In genomic region chr14:102748806-102749205, GRCh38 we compare ENCODE assay signal across 14 cellular contexts. TPM values are rescaled to one million over a fixed set of nuclear protein-coding genes. Genes with fewer than 3 reads are reported as not detected.
DNase-seq lines count a peak whose midpoint lies in the region; ATAC-seq and TF ChIP-seq lines count a peak whose summit lies in the region.
"Had no signal": no experiment of that assay in that cellular context is flagged by ENCODE, and none has a peak within 500 bp of the region (broad histone marks: within the 10 kb centered on the region; RNA-seq: fewer than 3 reads in every experiment).

No MANE protein-coding gene starts in this region.

- H3K79me2 ChIP-seq in GM23338 (replicated peaks; ENCODE audit: insufficient read depth): no peaks in the 10 kb centered on the region

- H3K9me3 Mint-ChIP-seq in GM23338 (no peaks in the 10 kb centered on the region), WTC11 (no peaks in the 10 kb centered on the region)
- H3K9me3 Mint-ChIP-seq: CD14-positive monocyte had no signal

- no peak overlapping the region for H3K4me3 Mint-ChIP-seq in GM23338
- H3K4me3 Mint-ChIP-seq in WTC11: no peak overlapping the region
- H3K4me3 Mint-ChIP-seq: CD14-positive monocyte; CD8-positive, alpha-beta memory T cell had no signal

- POLR2A ChIA-PET in WTC11 (lab: Charles Lee): no interaction called here

- CTCF ChIA-PET in WTC11 (lab: Charles Lee): interaction anchor here (0.6 to 1.8 kb wide), 6 partner anchors 13 to 155 kb away, joined by 3 to 12 read pairs (median 6); no protein-coding TSS in a partner anchor

- H3K27me3 Mint-ChIP-seq in GM23338 (ENCODE audit: insufficient read depth, low read depth, poor library complexity) (peaks cover 11% of the 10 kb centered on the region), WTC11 (ENCODE audit: low read depth) (no peaks in the 10 kb centered on the region)
- H3K27me3 Mint-ChIP-seq: CD8-positive, alpha-beta memory T cell had no signal

- peaks cover 17% of the 10 kb centered on the region for H3K4me1 ChIP-seq in BLaER1
- H3K4me1 ChIP-seq in GM23338 (ENCODE audit: insufficient read depth): peaks cover 4% of the 10 kb centered on the region; the same call in 1 of the 2 replicates
- no peaks in the 10 kb centered on the region for H3K4me1 ChIP-seq in right lobe of liver
- H3K4me1 ChIP-seq in body of pancreas: no peaks in the 10 kb centered on the region
- H3K4me1 ChIP-seq: A549, Caco-2 had no signal

- H3K27ac Mint-ChIP-seq in GM23338: no peak overlapping the region
- no peak overlapping the region for H3K27ac Mint-ChIP-seq in WTC11
- H3K27ac Mint-ChIP-seq: CD8-positive, alpha-beta memory T cell had no signal

- H3K4me2 ChIP-seq in BLaER1: no peak overlapping the region
- H3K4me2 ChIP-seq in GM23338: no peak overlapping the region
- H3K4me2 ChIP-seq: A549 had no signal

- no peak for TF ChIP-seq CTCF in GM23338 (conservative IDR thresholded peaks at IDR 0.05; ENCODE audit: low read depth in 2 of 2)
- no peak for TF ChIP-seq CTCF in WTC11 (IDR thresholded peaks at IDR 0.05)
- TF ChIP-seq CTCF in right lobe of liver (IDR thresholded peaks at IDR 0.05): no peak
- no peak for TF ChIP-seq CTCF in body of pancreas (IDR thresholded peaks at IDR 0.05)

- H3K4me1 Mint-ChIP-seq in GM23338: peaks cover 14% of the 10 kb centered on the region
- H3K4me1 Mint-ChIP-seq in WTC11: peaks cover 12% of the 10 kb centered on the region
- H3K4me1 Mint-ChIP-seq: CD14-positive monocyte; CD8-positive, alpha-beta memory T cell had no signal

- ATAC-seq in GM23338 (no peak), WTC11 (no peak), right lobe of liver (no peak), body of pancreas (no peak), HG03280 (IDR thresholded peaks at IDR 0.05; ENCODE audit: unreplicated experiment) (no peak)
- ATAC-seq: A549 had no signal

- 92% methylated on average over 3 of the region's 8 CpGs for WGBS in right lobe of liver (ENCODE audit: insufficient coverage, low coverage, low lambda C conversion rate, missing lambda C conversion rate)
- WGBS in body of pancreas, 2 donors: 96 to 98% methylated on average over 3 to 8 of the region's 8 CpGs

- H3K27ac ChIP-seq in BLaER1: no peak overlapping the region
- H3K27ac ChIP-seq in GM23338 (ENCODE audit: low read depth): peak overlapping the region; percentile 55; the same call in 1 of the 2 replicates
- no peak overlapping the region for H3K27ac ChIP-seq in right lobe of liver
- no peak overlapping the region for H3K27ac ChIP-seq in body of pancreas
- H3K27ac ChIP-seq: A549 had no signal

- H3K4me3 ChIP-seq in BLaER1 (no peak overlapping the region), GM23338 (no peak overlapping the region), right lobe of liver (no peak overlapping the region), body of pancreas (no peak overlapping the region)
- H3K4me3 ChIP-seq: A549 had no signal

- no peak for TF ChIP-seq POLR2A in right lobe of liver (IDR thresholded peaks at IDR 0.05)
- no peak for TF ChIP-seq POLR2A in body of pancreas (IDR thresholded peaks at IDR 0.05)

- H3K27me3 ChIP-seq in BLaER1 (no peaks in the 10 kb centered on the region), GM23338 (ENCODE audit: insufficient read depth) (no peaks in the 10 kb centered on the region), right lobe of liver (no peaks in the 10 kb centered on the region), body of pancreas (no peaks in the 10 kb centered on the region)
- H3K27me3 ChIP-seq: BE2C had no signal

- H2AFZ ChIP-seq in GM23338: no peak overlapping the region

- H3K9me3 ChIP-seq in BLaER1 (no peaks in the 10 kb centered on the region), right lobe of liver (no peaks in the 10 kb centered on the region), body of pancreas (no peaks in the 10 kb centered on the region)
- H3K9me3 ChIP-seq: A549, BE2C, Caco-2 had no signal

- 0 out of 2 replicates have a peak overlapping the region, but pooled peaks have one; percentile 14 for H3K9ac ChIP-seq in BLaER1

- H3F3A ChIP-seq in GM23338 (replicated peaks; ENCODE audit: low read depth): 0 out of 2 replicates have a peak, but pooled peaks cover 4% of the 10 kb centered on the region

- intact Hi-C loops in right lobe of liver (cut with DNase I) (no loop called here), body of pancreas (cut with DNase I) (no loop called here)

- H3K36me3 ChIP-seq in BLaER1 (peaks cover 23% of the 10 kb centered on the region), GM23338 (ENCODE audit: insufficient read depth) (no peaks in the 10 kb centered on the region), right lobe of liver (peaks cover 0 to 2% (median 0%) of the 10 kb centered on the region in 4 donors), body of pancreas (replicated peaks in 1 of 2; ENCODE audit: insufficient read depth in 1 of 2, low read depth in 2 of 2) (no peaks in the 10 kb centered on the region)

- DNase-seq in GM23338 (ENCODE audit: low spot score) (no peak), WTC11 (ENCODE audit: low spot score) (no peak), right lobe of liver (peak in 2 of 3 donors; percentile 9 to 30), body of pancreas (no peak), T-helper 1 cell (no peak)
- DNase-seq: BE2C; Caco-2; CD8-positive, alpha-beta memory T cell; DND-41; GDM1 had no signal

- no peaks in the 10 kb centered on the region for H3K9me2 ChIP-seq in GM23338 (ENCODE audit: insufficient read depth)

- H4K20me1 ChIP-seq in BLaER1 (no peaks in the 10 kb centered on the region), GM23338 (replicated peaks; ENCODE audit: insufficient read depth) (no peaks in the 10 kb centered on the region)

- H3K36me3 Mint-ChIP-seq in GM23338 (ENCODE audit: low read depth): peaks cover 3% of the 10 kb centered on the region; the same call in 2 of the 3 replicates
- peaks cover 2% of the 10 kb centered on the region; the same call in 1 of the 2 replicates for H3K36me3 Mint-ChIP-seq in WTC11

TF ChIP-seq in GM23338, 12 proteins besides CTCF, POLR2A, EP300 and RAD21:
- TF ChIP-seq ZNF331 (CRISPR knock-in tag; IDR thresholded peaks at IDR 0.05; ENCODE audit: low read depth): no peak
- no peak for TF ChIP-seq EZH2phosphoT487 (IDR thresholded peaks at IDR 0.05; ENCODE audit: unreplicated experiment)

TF ChIP-seq in WTC11, 78 proteins besides CTCF, POLR2A, EP300 and RAD21:
- TF ChIP-seq PREB (CRISPR knock-in tag; IDR thresholded peaks at IDR 0.05; ENCODE audit: borderline replicate concordance) (no peak), ZNF121 (CRISPR knock-in tag; IDR thresholded peaks at IDR 0.05) (0 out of 2 replicates have a peak, but pooled peaks have one; percentile 41)

RNA-seq across cellular contexts. Expression of gene TRAF3, which starts 28.4 kb away (rescaled TPM):
- total RNA-seq in GM23338 (2014; rRNA removed; shearing (Covaris generic)): 9.3 and 10.8 TPM in 2 replicates
- 3.5 and 3.7 TPM in 2 replicates for polyA plus RNA-seq in GM23338 (2016; fragmentation: Nextera tagmentation; extraction: Ambion mirVana)
- 8.2 to 11.2 TPM (median 9.6 TPM) in 3 replicates for total RNA-seq in WTC11 (2021)
- total RNA-seq in right lobe of liver: 10 to 100 TPM in 1 of 6 experiments, 1 to 10 TPM in 5; 5.6 to 10.5 (median 8.3) TPM
- total RNA-seq in body of pancreas: 10 to 100 TPM; 10.4 to 22.7 TPM

Comparison
In these comparisons a context has a peak if more than half of its experiments do, and no peak if none do; other contexts are left out.
1. DNase-seq: peak in right lobe of liver (2 of 3); none in GM23338 (single experiment), WTC11 (single experiment), body of pancreas (0 of 4) and T-helper 1 cell (0 of 5).